8 cellular contexts compared by ENCODE assay signal in genomic region chr10:95246582-95247051, GRCh38.
DNase-seq lines count a peak whose midpoint lies in the region; ATAC-seq and TF ChIP-seq lines count a peak whose summit lies in the region.

No MANE protein-coding gene starts in this region.

- no peaks in the 10 kb centered on the region for H3K27me3 ChIP-seq in iPS DF 6.9 (ENCODE audit: control insufficient read depth, insufficient read depth, low read length)

- peak; percentile 80 for DNase-seq in ACHN
- DNase-seq in Kasumi-1 (lab: John Stamatoyannopoulos, UW), result peak; percentile 68 to 81
- DNase-seq in SW480 (ENCODE audit: low spot score), result peak; percentile 47
- peak; percentile 57 for DNase-seq in amniotic stem cell (lab: John Stamatoyannopoulos, UW)
- peak; percentile 81 for DNase-seq in iPS DF 6.9 (ENCODE audit: low read depth, low spot score)
- DNase-seq in stimulated activated CD4-positive, alpha-beta T cell treated with anti-CD3 and anti-CD28 coated beads, Interleukin-15, amount 100 ng/mL, for 24 hours, result peak; percentile 79

- no peaks in the 10 kb centered on the region for H3K9me3 ChIP-seq in iPS DF 6.9 (ENCODE audit: control insufficient read depth, insufficient read depth, low read length)

- no peak overlapping the region for H3K27ac ChIP-seq in iPS DF 6.9 (ENCODE audit: low read length)

- no peak overlapping the region for H3K4me3 ChIP-seq in iPS DF 6.9 (ENCODE audit: low read length)

- H3K36me3 ChIP-seq in iPS DF 6.9 (ENCODE audit: control insufficient read depth, insufficient read depth, low read length), result peaks cover 4% of the 10 kb centered on the region; the same call in 1 of the 2 replicates

- ATAC-seq in GM21381 (IDR thresholded peaks at IDR 0.05; ENCODE audit: unreplicated experiment), result no peak

- peaks cover 7% of the 10 kb centered on the region; the same call in 1 of the 2 replicates for H3K4me1 ChIP-seq in iPS DF 6.9 (ENCODE audit: control insufficient read depth, insufficient read depth, low read length)

- peak; percentile 83 for TF ChIP-seq CTCF in GM12873 (IDR thresholded peaks at IDR 0.05; ENCODE audit: insufficient read depth, low read depth, low read length, missing control alignments)

- in situ Hi-C loops in ACHN (cut with HindIII; ENCODE audit: low pct_ligation_motif_present, low pct_unique_long_range_greater_than_20kb, low sequenced_read_pairs), result no loop called here

- no CpG with 5 or more reads among the region's 1 CpG for WGBS in iPS DF 6.9 (ENCODE audit: insufficient coverage, insufficient read length)
